ENCODE assay signal across 26 cellular contexts in the genomic region with DNA sequence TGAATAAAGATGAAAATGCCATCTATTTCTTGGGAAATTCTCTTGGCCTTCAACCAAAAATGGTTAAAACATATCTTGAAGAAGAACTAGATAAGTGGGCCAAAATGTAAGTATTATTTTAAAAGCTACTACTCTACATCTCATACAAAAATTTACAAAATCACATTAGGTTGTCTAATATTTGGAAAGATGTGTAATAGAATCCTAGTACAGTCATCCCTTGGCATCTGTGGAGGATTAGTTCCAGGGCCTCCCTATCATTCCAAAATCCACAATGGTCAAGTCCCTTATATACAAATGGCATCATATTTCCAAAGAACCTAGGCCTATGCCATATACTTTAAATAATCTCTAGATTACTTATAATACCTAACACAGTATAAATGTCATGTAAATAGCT. TPM values are rescaled to one million over a fixed set of nuclear protein-coding genes. Genes with fewer than 3 reads are reported as not detected.
"Had no signal": no experiment of that assay in that cellular context is flagged by ENCODE, and none has a peak within 500 bp of the region (broad histone marks: within the 10 kb centered on the region; RNA-seq: fewer than 3 reads in every experiment).

No MANE protein-coding gene starts in this region.

- ATAC-seq: activated CD8-positive, alpha-beta memory T cell treated with anti-CD3 and anti-CD28 coated beads, Interleukin-2, amount 10 ng/mL, durations not matched to agents 7 days and 5 days; activated CD8-positive, alpha-beta T cell treated with anti-CD3 and anti-CD28 coated beads for 36 hours; gastrocnemius medialis; naive thymus-derived CD8-positive, alpha-beta T cell; sciatic nerve; stimulated activated naive B cell treated with anti-CD40 and anti-IgM and Interleukin-4, amounts not matched to agents 10 μg/mL and 1 μg/mL and 100 μg/mL, for 72 hours had no signal

- H3K9me3 ChIP-seq: adrenal gland, esophagus squamous epithelium, gastrocnemius medialis, testis, uterus had no signal

- H3K27me3 ChIP-seq: adrenal gland, esophagus squamous epithelium, gastrocnemius medialis, neural progenitor cell, testis, uterus had no signal

- H3K27ac ChIP-seq: adrenal gland, coronary artery, esophagus squamous epithelium, gastrocnemius medialis, left ventricle myocardium inferior, neural progenitor cell, testis, uterus, VCaP had no signal

- H2AFZ ChIP-seq: neural progenitor cell had no signal

- H3K4me1 ChIP-seq: adrenal gland, gastrocnemius medialis, left ventricle myocardium inferior, neural progenitor cell, testis, uterus had no signal

- H3K9ac ChIP-seq: neural progenitor cell had no signal

- DNase-seq: activated CD4-positive, alpha-beta T cell treated with anti-CD3 and anti-CD28 coated beads, Interleukin-2, amount 10 ng/mL, durations not matched to agents 7 days and 5 days; activated CD4-positive, CD25-positive, alpha-beta regulatory T cell treated with anti-CD3 and anti-CD28 coated beads, Interleukin-2, amount 50 U/mL, for 72 hours; activated CD8-positive, alpha-beta memory T cell treated with anti-CD3 and anti-CD28 coated beads, Interleukin-2, amount 10 ng/mL, durations not matched to agents 7 days and 5 days; activated CD8-positive, alpha-beta T cell treated with anti-CD3 and anti-CD28 coated beads for 36 hours; activated gamma-delta T cell treated with Interleukin-2 at 50 U/mL for 16 hours; activated T-cell treated with anti-CD3 and anti-CD28 coated beads for 4 hours; adrenal gland; cerebellar nuclear complex; esophagus squamous epithelium; gastrocnemius medialis; hippocampal formation; left ventricle myocardium inferior; naive thymus-derived CD8-positive, alpha-beta T cell; stimulated activated CD4-positive, alpha-beta T cell treated with anti-CD3 and anti-CD28 coated beads, Interleukin-2, amount 100 ng/mL, for 48 hours; stimulated activated CD8-positive, alpha-beta memory T cell treated with anti-CD3 and anti-CD28 coated beads, Interleukin-4, amount 100 ng/mL, for 48 hours; stimulated activated naive B cell treated with anti-CD40 and anti-IgM and Interleukin-4, amounts not matched to agents 10 μg/mL and 1 μg/mL and 100 μg/mL, for 72 hours; testis; trophoblast cell; uterus had no signal

- H3K4me2 ChIP-seq: neural progenitor cell had no signal

- H3K36me3 ChIP-seq: adrenal gland, esophagus squamous epithelium, gastrocnemius medialis, left ventricle myocardium inferior, neural progenitor cell, uterus had no signal

- H3K4me3 ChIP-seq: adrenal gland, coronary artery, esophagus squamous epithelium, gastrocnemius medialis, left ventricle myocardium inferior, neural progenitor cell, testis, uterus had no signal

RNA-seq across cellular contexts. Expression of a gene that starts 41.2 kb away (rescaled TPM):
- total RNA-seq: activated CD4-positive, alpha-beta T cell treated with anti-CD3 and anti-CD28 coated beads, Interleukin-2, amount 10 ng/mL, durations not matched to agents 7 days and 5 days; activated CD8-positive, alpha-beta memory T cell treated with anti-CD3 and anti-CD28 coated beads, Interleukin-2, amount 10 ng/mL, durations not matched to agents 7 days and 5 days; activated CD8-positive, alpha-beta T cell treated with anti-CD3 and anti-CD28 coated beads for 36 hours; activated T-helper 1 cell treated with anti-CD3 and anti-CD28 coated beads, Interleukin-12 subunit alpha, Interleukin-12 subunit beta, Interleukin-2, Interleukin-4 antibody, amounts not matched to agents 30 ng/mL and 10 ng/mL and 1 ng/mL, durations not matched to agents 14 hours and 24 hours and 36 hours; lung microvascular endothelial cell; T-helper 2 cell treated with Interferon-gamma antibody and Interleukin-4, amounts not matched to agents 100 ng/mL and 5 ng/mL, for 36 hours had no signal
